In the genomic region with DNA sequence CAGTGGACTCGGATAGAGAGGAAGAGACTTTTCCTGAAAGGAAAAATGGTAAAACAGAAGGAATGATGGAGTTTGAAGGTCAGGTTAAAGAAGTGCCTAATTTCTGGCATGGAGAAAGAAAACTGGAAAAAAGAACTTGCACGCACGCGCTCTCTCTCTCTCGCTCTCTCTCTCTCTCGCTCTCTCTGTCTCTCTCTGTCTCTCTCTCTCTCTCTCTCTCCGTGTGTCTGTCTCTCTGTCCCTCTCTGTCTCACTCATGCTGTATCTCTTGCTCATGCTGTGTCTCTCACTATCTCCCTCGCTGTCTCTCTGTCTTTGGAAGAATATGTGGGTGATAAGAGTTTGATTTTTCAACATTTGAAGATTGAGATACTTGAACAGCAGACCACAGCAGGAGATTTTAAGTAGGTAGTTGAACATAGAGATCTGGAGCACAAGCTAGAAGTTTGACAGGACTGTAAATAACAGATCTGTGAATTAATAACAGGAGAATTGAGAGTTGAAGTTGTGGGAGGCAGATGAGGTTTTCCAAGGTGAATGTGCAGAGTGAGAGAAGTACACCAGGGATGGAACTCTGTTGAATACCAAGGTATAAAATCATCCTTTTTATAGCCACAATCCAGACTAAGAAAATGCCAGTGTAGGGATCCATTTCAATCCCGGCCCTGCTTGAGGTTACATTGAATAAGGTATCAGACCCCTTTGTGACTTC, we compare ENCODE assay signal across 1 cellular context.
TF ChIP-seq lines count a peak whose summit lies in the region.

No MANE protein-coding gene starts in this region.

TF ChIP-seq in H1, 55 proteins besides CTCF, POLR2A, EP300 and RAD21:
- TF ChIP-seq PHF8 (conservative IDR thresholded peaks at IDR 0.05; ENCODE audit: low read depth, low read length) (no peak), SAP30 (IDR thresholded peaks at IDR 0.05; ENCODE audit: insufficient read depth, insufficient replicate concordance, low read length) (no peak), KDM5A (IDR thresholded peaks at IDR 0.05; ENCODE audit: low read length) (no peak), TAF1 (IDR thresholded peaks at IDR 0.05; ENCODE audit: low read depth, low read length) (no peak), HDAC2 (IDR thresholded peaks at IDR 0.05; ENCODE audit: borderline replicate concordance in 1 of 2, low read depth in 2 of 2, low read length in 2 of 2) (no peak), CHD7 (IDR thresholded peaks at IDR 0.05; ENCODE audit: insufficient replicate concordance, low read length) (no peak), BACH1 (IDR thresholded peaks at IDR 0.05; ENCODE audit: low read length) (no peak), NRF1 (IDR thresholded peaks at IDR 0.05; ENCODE audit: low read depth, low read length) (no peak), SP2 (IDR thresholded peaks at IDR 0.05; ENCODE audit: low read length) (no peak)
